24 cellular contexts compared by ENCODE assay signal in genomic region chr4:48904101-48904500, GRCh38. TPM values are rescaled to one million over a fixed set of nuclear protein-coding genes. Genes with fewer than 3 reads are reported as not detected.
A peak's percentile ranks its signal among the peaks of the same experiment; 100 is the strongest.
DNase-seq lines count a peak whose midpoint lies in the region; ATAC-seq and TF ChIP-seq lines count a peak whose summit lies in the region.
"Had no signal": no experiment of that assay in that cellular context is flagged by ENCODE, and none has a peak within 500 bp of the region (broad histone marks: within the 10 kb centered on the region; RNA-seq: fewer than 3 reads in every experiment).

No MANE protein-coding gene starts in this region.

- POLR2A ChIA-PET in activated CD4-positive, alpha-beta memory T cell treated with anti-CD3 and anti-CD28 coated beads for 36 hours (lab: Charles Lee), result no interaction called here

- no peaks in the 10 kb centered on the region for H3K79me2 ChIP-seq in KMS-11 (ENCODE audit: insufficient read depth, low read depth)

- H3K9me3 Mint-ChIP-seq in central memory CD8-positive, alpha-beta T cell, result no peaks in the 10 kb centered on the region
- no peaks in the 10 kb centered on the region for H3K9me3 Mint-ChIP-seq in activated CD4-positive, alpha-beta memory T cell treated with anti-CD3 and anti-CD28 coated beads for 36 hours

- H3K4me3 ChIP-seq in KMS-11 (IDR thresholded peaks at IDR 0.05; ENCODE audit: insufficient read depth, low read depth, low read length) (peak overlapping the region; percentile 0), foreskin fibroblast (ENCODE audit: low read depth in 1 of 2, low read length in 2 of 2) (no peak overlapping the region)
- H3K4me3 ChIP-seq: ascending aorta, gastroesophageal sphincter, SJSA1, spleen, upper lobe of left lung had no signal

- CTCF ChIA-PET in activated CD4-positive, alpha-beta memory T cell treated with anti-CD3 and anti-CD28 coated beads for 36 hours (lab: Charles Lee), result interaction anchor here (0.6 to 1.1 kb wide), 2 partner anchors 41 to 45 kb away, joined by 3 read pairs; no protein-coding TSS in a partner anchor

- no peaks in the 10 kb centered on the region for H3K27me3 ChIP-seq in KMS-11 (ENCODE audit: insufficient read depth, low read depth)
- H3K27me3 ChIP-seq: ascending aorta, SJSA1, spleen, upper lobe of left lung had no signal

- peaks cover 57% of the 10 kb centered on the region for H3K4me1 Mint-ChIP-seq in central memory CD8-positive, alpha-beta T cell
- peaks cover 53% of the 10 kb centered on the region for H3K4me1 Mint-ChIP-seq in activated CD4-positive, alpha-beta memory T cell treated with anti-CD3 and anti-CD28 coated beads for 36 hours (ENCODE audit: low read depth)

- no peak overlapping the region for H3K27ac ChIP-seq in KMS-11
- H3K27ac ChIP-seq: ascending aorta, gastroesophageal sphincter, SJSA1, spleen, upper lobe of left lung, VCaP had no signal

- H3K36me3 Mint-ChIP-seq in central memory CD8-positive, alpha-beta T cell (ENCODE audit: insufficient read depth), result peaks cover 36% of the 10 kb centered on the region
- peaks cover 24% of the 10 kb centered on the region for H3K36me3 Mint-ChIP-seq in activated CD4-positive, alpha-beta memory T cell treated with anti-CD3 and anti-CD28 coated beads for 36 hours

- intact Hi-C loops in activated CD4-positive, alpha-beta memory T cell treated with anti-CD3 and anti-CD28 coated beads for 36 hours (cut with micrococcal nuclease), result no loop called here

- peak overlapping the region; percentile 14; the same call in 1 of the 2 replicates for H3K4me2 ChIP-seq in KMS-11

- TF ChIP-seq CTCF in KMS-11 (conservative IDR thresholded peaks at IDR 0.05; ENCODE audit: low read depth, low read length) (no peak), foreskin fibroblast (IDR thresholded peaks at IDR 0.05; ENCODE audit: low read depth, low read length) (no peak)

- DNase-seq in COLO668 (lab: John Stamatoyannopoulos, UW; ENCODE audit: unreplicated experiment) (peak; percentile 30), NCI-H69 (lab: John Stamatoyannopoulos, UW) (peak; percentile 47), foreskin fibroblast (no peak), cerebellar cortex (ENCODE audit: low spot score) (no peak)
- no peak for DNase-seq in central memory CD8-positive, alpha-beta T cell (ENCODE audit: low spot score in 2 of 2)
- no peak for DNase-seq in activated CD4-positive, alpha-beta memory T cell treated with anti-CD3 and anti-CD28 coated beads for 36 hours
- DNase-seq: activated CD4-positive, alpha-beta T cell treated with anti-CD3 and anti-CD28 coated beads, Interleukin-2, amount 50 U/mL, for 4 hours; activated naive CD4-positive, alpha-beta T cell treated with Interleukin-2 at 50 U/mL for 16 hours; effector CD4-positive, alpha-beta T cell; kidney; NCI-H1436; NCI-H510A treated with DMSO at 0.1 percent for 48 hours; occipital lobe; retina; spleen; stimulated activated CD4-positive, alpha-beta T cell treated with anti-CD3 and anti-CD28 coated beads, Interleukin-4, amount 100 ng/mL, for 4 hours; upper lobe of left lung had no signal

- no peaks in the 10 kb centered on the region for H4K20me1 ChIP-seq in KMS-11 (ENCODE audit: insufficient read depth)

- H3K27me3 Mint-ChIP-seq in central memory CD8-positive, alpha-beta T cell, result no peaks in the 10 kb centered on the region
- no peaks in the 10 kb centered on the region for H3K27me3 Mint-ChIP-seq in activated CD4-positive, alpha-beta memory T cell treated with anti-CD3 and anti-CD28 coated beads for 36 hours

- H3K27ac Mint-ChIP-seq in central memory CD8-positive, alpha-beta T cell (ENCODE audit: low read depth), result peak overlapping the region; percentile 98
- H3K27ac Mint-ChIP-seq in activated CD4-positive, alpha-beta memory T cell treated with anti-CD3 and anti-CD28 coated beads for 36 hours, result no peak overlapping the region

- no peak for ATAC-seq in central memory CD8-positive, alpha-beta T cell (replicated peaks; ENCODE audit: extremely low read depth, poor library complexity, severe bottlenecking)
- ATAC-seq: esophagus mucosa, gastroesophageal sphincter, HCT116 had no signal

- no peak overlapping the region for H3K4me3 Mint-ChIP-seq in central memory CD8-positive, alpha-beta T cell
- no peak overlapping the region for H3K4me3 Mint-ChIP-seq in activated CD4-positive, alpha-beta memory T cell treated with anti-CD3 and anti-CD28 coated beads for 36 hours

- no peak overlapping the region for H2AFZ ChIP-seq in KMS-11 (ENCODE audit: low read depth)

- H3K4me1 ChIP-seq in KMS-11 (ENCODE audit: low read depth, poor library complexity, severe bottlenecking), result peaks cover 36% of the 10 kb centered on the region

- no peaks in the 10 kb centered on the region for H3K36me3 ChIP-seq in KMS-11 (ENCODE audit: insufficient read depth)

- no peak overlapping the region for H3K9ac ChIP-seq in KMS-11

RNA-seq across cellular contexts. Expression of gene OCIAD2, which starts 2.5 kb away (rescaled TPM):
- 10 to 100 TPM; 54.2 to 71.6 TPM for total RNA-seq in activated CD4-positive, alpha-beta memory T cell treated with anti-CD3 and anti-CD28 coated beads for 36 hours

Comparison
In these comparisons a context has a peak if more than half of its experiments do, and no peak if none do; other contexts are left out.
1. DNase-seq: peak in COLO668 (single experiment) and NCI-H69 (single experiment); none in central memory CD8-positive, alpha-beta T cell (0 of 2), activated CD4-positive, alpha-beta memory T cell treated with anti-CD3 and anti-CD28 coated beads for 36 hours (single experiment), foreskin fibroblast (0 of 2) and cerebellar cortex (single experiment).